9 cellular contexts compared by ENCODE assay signal in genomic region chr15:66390670-66391069, GRCh38. TPM values are rescaled to one million over a fixed set of nuclear protein-coding genes. Genes with fewer than 3 reads are reported as not detected.
DNase-seq lines count a peak whose midpoint lies in the region; ATAC-seq and TF ChIP-seq lines count a peak whose summit lies in the region.
"Had no signal": no experiment of that assay in that cellular context is flagged by ENCODE, and none has a peak within 500 bp of the region (broad histone marks: within the 10 kb centered on the region; RNA-seq: fewer than 3 reads in every experiment).

No MANE protein-coding gene starts in this region.

- H3K9me3 ChIP-seq in colonic mucosa, result no peaks in the 10 kb centered on the region
- H3K9me3 ChIP-seq in thymus (ENCODE audit: control insufficient read depth), result no peaks in the 10 kb centered on the region
- no peaks in the 10 kb centered on the region for H3K9me3 ChIP-seq in vagina

- H3K27ac ChIP-seq in colonic mucosa (no peak overlapping the region), thymus (ENCODE audit: low read depth) (peak overlapping the region; percentile 37), vagina (no peak overlapping the region)

- no peak for ATAC-seq in GM18909 (IDR thresholded peaks at IDR 0.05; ENCODE audit: poor library complexity, unreplicated experiment)

- TF ChIP-seq CTCF in colonic mucosa (IDR thresholded peaks at IDR 0.05) (no peak), vagina (IDR thresholded peaks at IDR 0.05) (no peak)

- no peaks in the 10 kb centered on the region for H3K36me3 ChIP-seq in colonic mucosa
- H3K36me3 ChIP-seq in thymus (ENCODE audit: control insufficient read depth, insufficient read depth), result no peaks in the 10 kb centered on the region
- no peaks in the 10 kb centered on the region for H3K36me3 ChIP-seq in vagina

- H3K4me3 ChIP-seq in colonic mucosa (no peak overlapping the region), thymus (ENCODE audit: low read length) (no peak overlapping the region), vagina (no peak overlapping the region)

- no peaks in the 10 kb centered on the region for H3K27me3 ChIP-seq in colonic mucosa
- no peaks in the 10 kb centered on the region for H3K27me3 ChIP-seq in thymus (ENCODE audit: control insufficient read depth, insufficient read depth)
- no peaks in the 10 kb centered on the region for H3K27me3 ChIP-seq in vagina

- intact Hi-C loops in colonic mucosa (cut with DNase I) (no loop called here), vagina (cut with DNase I) (no loop called here)

- no peak overlapping the region for H3K9ac ChIP-seq in colonic mucosa (ENCODE audit: low read depth in 2 of 2, low read length in 2 of 2)

- H3K4me1 ChIP-seq in colonic mucosa, result peaks cover 4% of the 10 kb centered on the region
- peaks cover 26% of the 10 kb centered on the region for H3K4me1 ChIP-seq in thymus (ENCODE audit: control insufficient read depth, insufficient read depth, low read length)
- H3K4me1 ChIP-seq in vagina, result peaks cover 55% of the 10 kb centered on the region

- WGBS in thymus, result 6% methylated on average over 1 of the region's 1 CpG

- DNase-seq in activated gamma-delta T cell treated with Interleukin-2 at 50 U/mL for 16 hours (peak; percentile 15), activated gamma-delta T cell (lab: John Stamatoyannopoulos, UW) (no peak), OCI-M1 (lab: John Stamatoyannopoulos, UW) (peak; percentile 82), colonic mucosa (peak; percentile 20), inferior parietal cortex (ENCODE audit: extremely low spot score) (no peak), vagina (ENCODE audit: extremely low spot score in 2 of 2) (no peak)
- DNase-seq: NCI-H187 had no signal

- no peak for TF ChIP-seq POLR2A in vagina (IDR thresholded peaks at IDR 0.05)

RNA-seq across cellular contexts. Expression of gene MAP2K1, which starts 4.0 kb away (rescaled TPM):
- total RNA-seq in colonic mucosa (10 to 100 TPM; 50.0 to 53.2 TPM), vagina (23.6 TPM)
- 55.0 TPM for polyA plus RNA-seq in thymus

RNA-seq across cellular contexts. Expression of gene TIPIN, which starts 34.2 kb away (rescaled TPM):
- total RNA-seq in colonic mucosa (10 to 100 TPM in 1 of 2 donors, 1 to 10 TPM in 1; 2.9 to 10.6 TPM), vagina (7.9 TPM)
- 6.2 TPM for polyA plus RNA-seq in thymus

Comparison
In these comparisons a context has a peak if more than half of its experiments do, and no peak if none do; other contexts are left out.
1. DNase-seq: peak in activated gamma-delta T cell treated with Interleukin-2 at 50 U/mL for 16 hours (single experiment), OCI-M1 (single experiment) and colonic mucosa (single experiment); none in activated gamma-delta T cell (single experiment), inferior parietal cortex (single experiment) and vagina (0 of 2).